Comparison of ENCODE assay signal across 28 cellular contexts in genomic region chr19:30699871-30700280, GRCh38.
"Had no signal": no experiment of that assay in that cellular context is flagged by ENCODE, and none has a peak within 500 bp of the region (broad histone marks: within the 10 kb centered on the region; RNA-seq: fewer than 3 reads in every experiment).

No MANE protein-coding gene starts in this region.

- H3K27ac ChIP-seq: neural progenitor cell, ovary, parathyroid adenoma, psoas muscle, right lobe of liver, sigmoid colon, stomach, thoracic aorta, thyroid gland, tibial nerve, upper lobe of left lung, vagina had no signal

- H3K4me3 ChIP-seq: neural progenitor cell, ovary, psoas muscle, right lobe of liver, sigmoid colon, stomach, thoracic aorta, thyroid gland, tibial nerve, upper lobe of left lung, vagina had no signal

- H3K27me3 ChIP-seq: neural progenitor cell, ovary, sigmoid colon, thyroid gland, tibial nerve, upper lobe of left lung, vagina had no signal

- H3K9me3 Mint-ChIP-seq: natural killer cell; nephron; neural progenitor cell; stimulated activated effector memory CD8-positive, alpha-beta T cell treated with anti-CD3 and anti-CD28 coated beads, Interleukin-12 subunit alpha, Interleukin-12 subunit beta, amount 100 ng/mL, for 72 hours; stimulated activated naive B cell treated with anti-CD40 and anti-IgM and Interleukin-4, amounts not matched to agents 10 μg/mL and 1 μg/mL and 100 μg/mL, for 72 hours; stimulated activated naive CD8-positive, alpha-beta T cell treated with anti-CD3 and anti-CD28 coated beads, Interleukin-15, Interleukin-2, amounts not matched to agents 100 ng/mL and 50 ng/mL, for 24 hours had no signal

- H3K27ac Mint-ChIP-seq: natural killer cell; nephron; neural progenitor cell; progenitor cell of endocrine pancreas; stimulated activated effector memory CD8-positive, alpha-beta T cell treated with anti-CD3 and anti-CD28 coated beads, Interleukin-12 subunit alpha, Interleukin-12 subunit beta, amount 100 ng/mL, for 72 hours; stimulated activated naive B cell treated with anti-CD40 and anti-IgM and Interleukin-4, amounts not matched to agents 10 μg/mL and 1 μg/mL and 100 μg/mL, for 72 hours; stimulated activated naive CD8-positive, alpha-beta T cell treated with anti-CD3 and anti-CD28 coated beads, Interleukin-15, Interleukin-2, amounts not matched to agents 100 ng/mL and 50 ng/mL, for 24 hours had no signal

- ATAC-seq: natural killer cell; psoas muscle; right cardiac atrium; right lobe of liver; stimulated activated effector memory CD8-positive, alpha-beta T cell treated with anti-CD3 and anti-CD28 coated beads, Interleukin-12 subunit alpha, Interleukin-12 subunit beta, amount 100 ng/mL, for 72 hours; stimulated activated naive B cell treated with anti-CD40 and anti-IgM and Interleukin-4, amounts not matched to agents 10 μg/mL and 1 μg/mL and 100 μg/mL, for 72 hours had no signal

- H3K4me1 Mint-ChIP-seq: natural killer cell; stimulated activated naive B cell treated with anti-CD40 and anti-IgM and Interleukin-4, amounts not matched to agents 10 μg/mL and 1 μg/mL and 100 μg/mL, for 72 hours had no signal

- H3K4me3 Mint-ChIP-seq: natural killer cell; nephron; neural progenitor cell; stimulated activated effector memory CD8-positive, alpha-beta T cell treated with anti-CD3 and anti-CD28 coated beads, Interleukin-12 subunit alpha, Interleukin-12 subunit beta, amount 100 ng/mL, for 72 hours; stimulated activated naive B cell treated with anti-CD40 and anti-IgM and Interleukin-4, amounts not matched to agents 10 μg/mL and 1 μg/mL and 100 μg/mL, for 72 hours; stimulated activated naive CD8-positive, alpha-beta T cell treated with anti-CD3 and anti-CD28 coated beads, Interleukin-15, Interleukin-2, amounts not matched to agents 100 ng/mL and 50 ng/mL, for 24 hours had no signal

- DNase-seq: natural killer cell; occipital lobe; ovary; posterior cingulate gyrus; psoas muscle; right cardiac atrium; right lobe of liver; small intestine; stimulated activated CD4-positive, alpha-beta T cell treated with anti-CD3 and anti-CD28 coated beads, Interleukin-15, amount 100 ng/mL, for 24 hours; stimulated activated CD4-positive, alpha-beta T cell treated with anti-CD3 and anti-CD28 coated beads, Interleukin-2, amount 100 ng/mL, for 24 hours; stimulated activated CD4-positive, alpha-beta T cell treated with anti-CD3 and anti-CD28 coated beads, Interleukin-2, amount 100 ng/mL, for 48 hours; stimulated activated CD4-positive, alpha-beta T cell treated with anti-CD3 and anti-CD28 coated beads, Interleukin-4, amount 100 ng/mL, for 24 hours; stimulated activated naive B cell treated with anti-CD40 and anti-IgM and Interleukin-4, amounts not matched to agents 10 μg/mL and 1 μg/mL and 100 μg/mL, for 72 hours; stimulated activated naive CD4-positive, alpha-beta T cell treated with Interleukin-2 at 50 U/mL for 16 hours; stomach; thyroid gland; trophoblast cell; upper lobe of left lung had no signal

- H3K36me3 ChIP-seq: neural progenitor cell, ovary, right lobe of liver, sigmoid colon, stomach, thoracic aorta, thyroid gland, tibial nerve, upper lobe of left lung, vagina had no signal

- H3K27me3 Mint-ChIP-seq: progenitor cell of endocrine pancreas had no signal

- H3K36me3 Mint-ChIP-seq: natural killer cell; neural progenitor cell; stimulated activated effector memory CD8-positive, alpha-beta T cell treated with anti-CD3 and anti-CD28 coated beads, Interleukin-12 subunit alpha, Interleukin-12 subunit beta, amount 100 ng/mL, for 72 hours; stimulated activated naive B cell treated with anti-CD40 and anti-IgM and Interleukin-4, amounts not matched to agents 10 μg/mL and 1 μg/mL and 100 μg/mL, for 72 hours had no signal
